21 cellular contexts compared by ENCODE assay signal in genomic region chr2:6111676-6112294, GRCh38.
"Had no signal": no experiment of that assay in that cellular context is flagged by ENCODE, and none has a peak within 500 bp of the region (broad histone marks: within the 10 kb centered on the region; RNA-seq: fewer than 3 reads in every experiment).

No MANE protein-coding gene starts in this region.

- H3K4me3 ChIP-seq: lung, ovary, psoas muscle, sigmoid colon, spleen, testis, tibial artery had no signal

- H3K9me3 ChIP-seq: ovary, psoas muscle, sigmoid colon, spleen, testis, tibial artery had no signal

- H3K36me3 Mint-ChIP-seq: memory B cell; natural killer cell; stimulated activated memory B cell treated with anti-CD40 and anti-IgM and Interleukin-4, amounts not matched to agents 10 μg/mL and 1 μg/mL and 100 μg/mL, for 72 hours; type B pancreatic cell had no signal

- ATAC-seq: effector memory CD8-positive, alpha-beta T cell; left lobe of liver; natural killer cell; psoas muscle; right cardiac atrium; stimulated activated memory B cell treated with anti-CD40 and anti-IgM and Interleukin-4, amounts not matched to agents 10 μg/mL and 1 μg/mL and 100 μg/mL, for 72 hours; stimulated activated naive CD8-positive, alpha-beta T cell treated with anti-CD3 and anti-CD28 coated beads, Interleukin-15, Interleukin-2, amounts not matched to agents 100 U/mL and 50 U/mL, for 24 hours had no signal

- H3K27ac Mint-ChIP-seq: effector memory CD8-positive, alpha-beta T cell; memory B cell; natural killer cell; stimulated activated memory B cell treated with anti-CD40 and anti-IgM and Interleukin-4, amounts not matched to agents 10 μg/mL and 1 μg/mL and 100 μg/mL, for 72 hours; type B pancreatic cell had no signal

- DNase-seq: cortex of kidney; effector memory CD8-positive, alpha-beta T cell; erythroblast; natural killer cell; occipital lobe; ovary; posterior cingulate gyrus; psoas muscle; right cardiac atrium; sigmoid colon; spleen; stimulated activated CD4-positive, alpha-beta T cell treated with anti-CD3 and anti-CD28 coated beads, Interleukin-4, amount 100 ng/mL, for 4 hours; stimulated activated naive CD8-positive, alpha-beta T cell treated with anti-CD3 and anti-CD28 coated beads, Interleukin-15, Interleukin-2, amounts not matched to agents 100 U/mL and 50 U/mL, for 24 hours; substantia nigra; testis; tibial artery had no signal

- H3K4me1 ChIP-seq: psoas muscle, sigmoid colon, spleen, testis, tibial artery had no signal

- H3K36me3 ChIP-seq: ovary, sigmoid colon, spleen, tibial artery had no signal

- H3K27ac ChIP-seq: ovary, psoas muscle, sigmoid colon, spleen, testis, tibial artery had no signal

- H3K27me3 ChIP-seq: ovary, sigmoid colon, spleen, testis, tibial artery had no signal
